ENCODE assay signal across 1 cellular context in the genomic region with DNA sequence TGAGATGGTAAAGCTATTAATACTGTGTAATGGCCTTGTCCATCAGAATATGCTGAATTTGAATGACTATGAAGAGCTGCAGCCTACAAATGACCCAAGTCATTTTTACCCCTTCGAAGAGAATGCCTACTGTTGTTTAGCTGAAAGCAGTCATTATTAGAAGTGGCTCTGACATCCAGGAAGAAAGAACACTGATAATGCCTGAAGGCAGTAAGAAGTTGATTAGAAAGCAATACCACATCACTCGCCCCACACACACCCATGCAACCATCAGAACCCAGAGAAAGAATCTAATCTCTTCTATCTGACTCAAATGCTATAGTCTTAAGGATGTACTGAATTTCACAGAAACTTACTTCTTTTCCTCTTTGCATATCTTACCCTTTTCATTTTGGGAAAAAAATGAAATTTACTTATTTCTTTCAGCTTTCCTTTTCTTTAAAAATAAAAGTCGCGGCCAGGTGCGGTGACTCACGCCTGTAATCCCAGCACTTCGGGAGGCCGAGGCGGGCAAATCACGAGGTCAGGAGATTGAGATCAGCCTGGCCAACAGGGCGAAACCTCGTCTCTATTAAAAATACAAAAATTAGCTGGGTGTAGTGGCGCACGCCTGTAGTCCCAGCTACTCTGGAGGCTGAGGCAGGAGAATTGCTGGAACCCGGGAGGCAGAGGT.
TF ChIP-seq lines count a peak whose summit lies in the region.

No MANE protein-coding gene starts in this region.

TF ChIP-seq in GM12878, 131 proteins besides CTCF, POLR2A, EP300 and RAD21:
- TF ChIP-seq ZNF274 (IDR thresholded peaks at IDR 0.05; ENCODE audit: insufficient read depth, insufficient read length), result no peak
- TF ChIP-seq ZNF24 (IDR thresholded peaks at IDR 0.05), result no peak
- no peak for TF ChIP-seq EZH2 (IDR thresholded peaks at IDR 0.05; ENCODE audit: borderline replicate concordance, control insufficient read depth, low read depth, low read length)
